Comparison of ENCODE assay signal across 1 cellular context in the genomic region with DNA sequence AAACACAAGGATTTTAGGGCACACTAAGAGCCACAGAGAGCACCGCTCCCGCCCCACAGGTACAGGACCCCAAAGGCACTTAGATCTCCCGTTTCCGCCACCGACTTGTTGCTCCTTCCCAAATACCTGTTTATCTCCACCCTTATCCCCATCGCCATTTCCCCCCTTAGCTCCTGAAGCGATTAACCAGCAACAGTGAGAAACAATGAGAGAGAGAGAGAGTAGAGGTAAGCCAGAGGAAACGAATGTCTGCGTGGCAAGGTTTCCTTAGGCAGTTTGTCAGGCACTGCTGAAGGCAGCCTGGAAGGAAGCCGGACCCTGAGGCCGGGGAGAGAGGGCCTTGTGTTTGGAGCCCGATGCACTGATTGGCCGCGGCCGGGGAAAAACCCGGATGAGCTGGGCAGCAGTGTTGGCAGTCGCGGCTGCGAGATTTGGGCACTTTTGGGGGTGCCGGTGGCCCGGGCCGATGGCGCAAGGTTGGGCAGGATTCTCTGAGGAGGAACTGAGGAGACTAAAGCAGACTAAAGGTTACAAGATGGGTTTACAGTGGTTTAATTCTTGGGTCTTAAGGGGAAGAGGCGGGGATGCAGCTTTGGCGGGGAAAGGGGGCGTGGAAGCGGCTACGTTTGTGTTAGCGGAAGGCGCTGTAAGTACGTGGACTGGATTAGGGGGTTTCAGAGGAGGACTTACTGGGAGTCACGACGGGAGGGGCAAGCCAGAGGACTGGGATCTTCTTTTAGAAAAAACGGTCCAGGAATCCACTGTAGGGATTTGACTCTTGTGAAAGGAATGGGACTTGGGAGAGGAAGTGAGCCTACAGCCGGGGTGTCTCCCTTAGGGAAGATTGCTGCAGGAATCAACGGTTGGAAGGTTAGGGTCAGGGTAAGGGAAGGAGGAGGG.
TF ChIP-seq lines count a peak whose summit lies in the region.

A gene with protein sequence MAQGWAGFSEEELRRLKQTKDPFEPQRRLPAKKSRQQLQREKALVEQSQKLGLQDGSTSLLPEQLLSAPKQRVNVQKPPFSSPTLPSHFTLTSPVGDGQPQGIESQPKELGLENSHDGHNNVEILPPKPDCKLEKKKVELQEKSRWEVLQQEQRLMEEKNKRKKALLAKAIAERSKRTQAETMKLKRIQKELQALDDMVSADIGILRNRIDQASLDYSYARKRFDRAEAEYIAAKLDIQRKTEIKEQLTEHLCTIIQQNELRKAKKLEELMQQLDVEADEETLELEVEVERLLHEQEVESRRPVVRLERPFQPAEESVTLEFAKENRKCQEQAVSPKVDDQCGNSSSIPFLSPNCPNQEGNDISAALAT (plus strand): TSS at position 409 of the 900 bp plus-strand sequence. CDS start 58 bp downstream, at position 467.

TF ChIP-seq in Ishikawa, 13 proteins besides CTCF, POLR2A, EP300 and RAD21 (continued from another document):
- peak; percentile 45; the same call in 1 of the 2 replicates for TF ChIP-seq TCF12 (IDR thresholded peaks at IDR 0.05; ENCODE audit: low read depth)
- 0 out of 2 replicates have a peak, but pooled peaks have one; percentile 17 for TF ChIP-seq CREB1 (IDR thresholded peaks at IDR 0.05; ENCODE audit: low read depth)
- TF ChIP-seq TAF1 (IDR thresholded peaks at IDR 0.05; ENCODE audit: low read depth): peak; percentile 78
- 0 out of 2 replicates have a peak, but pooled peaks have one; percentile 10 for TF ChIP-seq FOXM1 (IDR thresholded peaks at IDR 0.05; ENCODE audit: borderline replicate concordance, low read depth)
- TF ChIP-seq NFIC (IDR thresholded peaks at IDR 0.05): 0 out of 2 replicates have a peak, but pooled peaks have one; percentile 7
TF ChIP-seq in Ishikawa: peak in this region for 10.
